ENCODE assay signal across 8 cellular contexts in genomic region chr15:90562669-90563068, GRCh38. TPM values are rescaled to one million over a fixed set of nuclear protein-coding genes. Genes with fewer than 3 reads are reported as not detected.
DNase-seq lines count a peak whose midpoint lies in the region; ATAC-seq and TF ChIP-seq lines count a peak whose summit lies in the region.
"Had no signal": no experiment of that assay in that cellular context is flagged by ENCODE, and none has a peak within 500 bp of the region (broad histone marks: within the 10 kb centered on the region; RNA-seq: fewer than 3 reads in every experiment).

No MANE protein-coding gene starts in this region.

- TF ChIP-seq CTCF in GM23338 (conservative IDR thresholded peaks at IDR 0.05; ENCODE audit: low read depth in 2 of 2) (no peak), hepatocyte (IDR thresholded peaks at IDR 0.05; ENCODE audit: poor library complexity) (no peak)

- no peaks in the 10 kb centered on the region; the same call in 2 of the 3 replicates for H3K9me3 Mint-ChIP-seq in GM23338
- H3K9me3 Mint-ChIP-seq in activated CD4-positive, alpha-beta memory T cell treated with anti-CD3 and anti-CD28 coated beads, Interleukin-2, amount 10 ng/mL, durations not matched to agents 7 days and 5 days = no peaks in the 10 kb centered on the region
- no peaks in the 10 kb centered on the region for H3K9me3 Mint-ChIP-seq in stimulated activated naive B cell treated with anti-CD40 and anti-IgM and Interleukin-4, amounts not matched to agents 10 μg/mL and 1 μg/mL and 100 μg/mL, for 72 hours

- 91% methylated on average over 5 of the region's 5 CpGs for WGBS in hepatocyte (ENCODE audit: low lambda C conversion rate, missing lambda C conversion rate)

- ATAC-seq in GM23338 = peak; percentile 44
- no peak for ATAC-seq in stimulated activated naive B cell treated with anti-CD40 and anti-IgM and Interleukin-4, amounts not matched to agents 10 μg/mL and 1 μg/mL and 100 μg/mL, for 72 hours (replicated peaks)

- H4K20me1 ChIP-seq in GM23338 (replicated peaks; ENCODE audit: insufficient read depth) (no peaks in the 10 kb centered on the region), hepatocyte (ENCODE audit: insufficient read depth, poor library complexity, severe bottlenecking) (no peaks in the 10 kb centered on the region)

- POLR2A ChIA-PET in activated CD4-positive, alpha-beta memory T cell treated with anti-CD3 and anti-CD28 coated beads, Interleukin-2, amount 10 ng/mL, durations not matched to agents 7 days and 5 days (lab: Charles Lee) = interaction anchor here (1.0 to 3.1 kb wide), 7 partner anchors 13 to 41 kb away, joined by 3 to 22 read pairs (median 12); partner anchors contain the start of gene CRTC3

- H2AFZ ChIP-seq in GM23338 (no peak overlapping the region), hepatocyte (no peak overlapping the region)

- CTCF ChIA-PET in activated CD4-positive, alpha-beta memory T cell treated with anti-CD3 and anti-CD28 coated beads, Interleukin-2, amount 10 ng/mL, durations not matched to agents 7 days and 5 days (lab: Charles Lee) = interaction anchor here (0.7 kb wide), 1 partner anchor 41 kb away, joined by 3 read pairs; no protein-coding TSS in a partner anchor

- no peaks in the 10 kb centered on the region for H3K36me3 Mint-ChIP-seq in GM23338 (ENCODE audit: low read depth)
- H3K36me3 Mint-ChIP-seq in activated CD4-positive, alpha-beta memory T cell treated with anti-CD3 and anti-CD28 coated beads, Interleukin-2, amount 10 ng/mL, durations not matched to agents 7 days and 5 days (ENCODE audit: low read depth) = peaks cover 59% of the 10 kb centered on the region
- peaks cover 14 to 15% of the 10 kb centered on the region in 2 donors for H3K36me3 Mint-ChIP-seq in stimulated activated naive B cell treated with anti-CD40 and anti-IgM and Interleukin-4, amounts not matched to agents 10 μg/mL and 1 μg/mL and 100 μg/mL, for 72 hours

- no peak overlapping the region for H3K4me3 Mint-ChIP-seq in GM23338
- H3K4me3 Mint-ChIP-seq in activated CD4-positive, alpha-beta memory T cell treated with anti-CD3 and anti-CD28 coated beads, Interleukin-2, amount 10 ng/mL, durations not matched to agents 7 days and 5 days = no peak overlapping the region
- no peak overlapping the region for H3K4me3 Mint-ChIP-seq in stimulated activated naive B cell treated with anti-CD40 and anti-IgM and Interleukin-4, amounts not matched to agents 10 μg/mL and 1 μg/mL and 100 μg/mL, for 72 hours

- H3K27ac ChIP-seq in GM23338 (ENCODE audit: low read depth) = no peak overlapping the region
- peak overlapping the region; percentile 64 for H3K27ac ChIP-seq in hepatocyte

- peaks cover 17% of the 10 kb centered on the region for H3K4me1 Mint-ChIP-seq in GM23338
- peaks cover 91% of the 10 kb centered on the region for H3K4me1 Mint-ChIP-seq in activated CD4-positive, alpha-beta memory T cell treated with anti-CD3 and anti-CD28 coated beads, Interleukin-2, amount 10 ng/mL, durations not matched to agents 7 days and 5 days
- peaks cover 50 to 83% of the 10 kb centered on the region in 2 donors for H3K4me1 Mint-ChIP-seq in stimulated activated naive B cell treated with anti-CD40 and anti-IgM and Interleukin-4, amounts not matched to agents 10 μg/mL and 1 μg/mL and 100 μg/mL, for 72 hours

- H3K36me3 ChIP-seq in GM23338 (ENCODE audit: insufficient read depth) (no peaks in the 10 kb centered on the region), hepatocyte (replicated peaks; ENCODE audit: insufficient read depth, low read depth) (no peaks in the 10 kb centered on the region)

- H3K4me2 ChIP-seq in GM23338 = no peak overlapping the region
- no peak overlapping the region for H3K4me2 ChIP-seq in hepatocyte

- H3K4me3 ChIP-seq in GM23338 (no peak overlapping the region), hepatocyte (no peak overlapping the region)

- H3K27ac Mint-ChIP-seq in GM23338 = no peak overlapping the region
- H3K27ac Mint-ChIP-seq in activated CD4-positive, alpha-beta memory T cell treated with anti-CD3 and anti-CD28 coated beads, Interleukin-2, amount 10 ng/mL, durations not matched to agents 7 days and 5 days = peak overlapping the region; percentile 56
- H3K27ac Mint-ChIP-seq in stimulated activated naive B cell treated with anti-CD40 and anti-IgM and Interleukin-4, amounts not matched to agents 10 μg/mL and 1 μg/mL and 100 μg/mL, for 72 hours = peak overlapping the region; percentile 70

- H3K27me3 Mint-ChIP-seq in GM23338 (ENCODE audit: insufficient read depth, low read depth, poor library complexity) = no peaks in the 10 kb centered on the region
- no peaks in the 10 kb centered on the region for H3K27me3 Mint-ChIP-seq in activated CD4-positive, alpha-beta memory T cell treated with anti-CD3 and anti-CD28 coated beads, Interleukin-2, amount 10 ng/mL, durations not matched to agents 7 days and 5 days
- H3K27me3 Mint-ChIP-seq in stimulated activated naive B cell treated with anti-CD40 and anti-IgM and Interleukin-4, amounts not matched to agents 10 μg/mL and 1 μg/mL and 100 μg/mL, for 72 hours = no peaks in the 10 kb centered on the region

- H3K79me2 ChIP-seq in GM23338 (replicated peaks; ENCODE audit: insufficient read depth) (no peaks in the 10 kb centered on the region), hepatocyte (peaks cover 30% of the 10 kb centered on the region)

- no peaks in the 10 kb centered on the region for H3F3A ChIP-seq in GM23338 (replicated peaks; ENCODE audit: low read depth)

- no peaks in the 10 kb centered on the region for H3K27me3 ChIP-seq in GM23338 (ENCODE audit: insufficient read depth)
- H3K27me3 ChIP-seq in hepatocyte = no peaks in the 10 kb centered on the region

- H3K4me1 ChIP-seq in GM23338 (ENCODE audit: insufficient read depth) = no peaks in the 10 kb centered on the region
- H3K4me1 ChIP-seq in hepatocyte (ENCODE audit: insufficient read depth) = peaks cover 45% of the 10 kb centered on the region

- no peaks in the 10 kb centered on the region for H3K9me2 ChIP-seq in GM23338 (ENCODE audit: insufficient read depth)
- H3K9me2 ChIP-seq in hepatocyte (replicated peaks; ENCODE audit: insufficient read depth) = no peaks in the 10 kb centered on the region

- DNase-seq in GM23338 (ENCODE audit: low spot score) = no peak
- no peak for DNase-seq in activated CD4-positive, alpha-beta memory T cell treated with anti-CD3 and anti-CD28 coated beads, Interleukin-2, amount 10 ng/mL, durations not matched to agents 7 days and 5 days
- no peak for DNase-seq in hepatocyte (ENCODE audit: low spot score)
- DNase-seq in stimulated activated naive B cell treated with anti-CD40 and anti-IgM and Interleukin-4, amounts not matched to agents 10 μg/mL and 1 μg/mL and 100 μg/mL, for 72 hours = no peak
- DNase-seq in GM03348 (ENCODE audit: low spot score) = no peak
- DNase-seq in NCI-H524 (lab: John Stamatoyannopoulos, UW) = no peak
- no peak for DNase-seq in NCI-H1105 treated with DMSO at 0.1 percent for 48 hours (lab: John Stamatoyannopoulos, UW)
- DNase-seq: NCI-H2029 had no signal

- H3K9me3 ChIP-seq in hepatocyte (ENCODE audit: low read depth) = no peaks in the 10 kb centered on the region

TF ChIP-seq in GM23338, 12 proteins besides CTCF, POLR2A, EP300 and RAD21:
- TF ChIP-seq ETS1 (IDR thresholded peaks at IDR 0.05) (no peak), REST (IDR thresholded peaks at IDR 0.05; ENCODE audit: unreplicated experiment) (no peak), STAT1 (IDR thresholded peaks at IDR 0.05; ENCODE audit: unreplicated experiment) (no peak), EZH2phosphoT487 (IDR thresholded peaks at IDR 0.05; ENCODE audit: unreplicated experiment) (no peak), ZNF331 (CRISPR knock-in tag; IDR thresholded peaks at IDR 0.05; ENCODE audit: low read depth) (no peak), NANOG (IDR thresholded peaks at IDR 0.05; ENCODE audit: borderline replicate concordance) (no peak), CREB1 (CRISPR knock-in tag; IDR thresholded peaks at IDR 0.05; ENCODE audit: low read depth) (no peak), POLR2AphosphoS5 (IDR thresholded peaks at IDR 0.05; ENCODE audit: low read depth) (no peak)

RNA-seq across cellular contexts. Expression of gene CRTC3, which starts 32.9 kb away (rescaled TPM):
- 3.8 and 6.5 TPM in 2 replicates for total RNA-seq in GM23338 (2014; rRNA removed; shearing (Covaris generic))
- polyA plus RNA-seq in GM23338 (2016; fragmentation: Nextera tagmentation; extraction: Ambion mirVana) (1.2 and 2.8 TPM in 2 replicates), hepatocyte (17.6 and 18.5 TPM in 2 replicates)
- total RNA-seq in activated CD4-positive, alpha-beta memory T cell treated with anti-CD3 and anti-CD28 coated beads, Interleukin-2, amount 10 ng/mL, durations not matched to agents 7 days and 5 days = 10 to 100 TPM; 86.0 to 89.3 TPM
- total RNA-seq in hepatocyte = 15.3 and 15.7 TPM in 2 replicates
